In genomic region chr7:91778416-91778815, GRCh38 we compare ENCODE assay signal across 19 cellular contexts.
"Had no signal": no experiment of that assay in that cellular context is flagged by ENCODE, and none has a peak within 500 bp of the region (broad histone marks: within the 10 kb centered on the region; RNA-seq: fewer than 3 reads in every experiment).

No MANE protein-coding gene starts in this region.

- H3K9me3 Mint-ChIP-seq: dendritic cell treated with granulocyte-macrophage colony-stimulating factor and Interleukin-4, amounts not matched to agents 40 ng/mL and 50 ng/mL, for 4 days; stimulated activated naive B cell treated with anti-CD40 and anti-IgM and Interleukin-4, amounts not matched to agents 10 μg/mL and 1 μg/mL and 100 μg/mL, for 72 hours; stimulated activated naive CD8-positive, alpha-beta T cell treated with anti-CD3 and anti-CD28 coated beads, Interleukin-15, Interleukin-2, amounts not matched to agents 100 ng/mL and 50 ng/mL, for 24 hours had no signal

- H3K27me3 Mint-ChIP-seq: dendritic cell treated with granulocyte-macrophage colony-stimulating factor and Interleukin-4, amounts not matched to agents 40 ng/mL and 50 ng/mL, for 4 days had no signal

- H3K27ac Mint-ChIP-seq: dendritic cell treated with granulocyte-macrophage colony-stimulating factor and Interleukin-4, amounts not matched to agents 40 ng/mL and 50 ng/mL, for 4 days; naive thymus-derived CD8-positive, alpha-beta T cell; stimulated activated naive B cell treated with anti-CD40 and anti-IgM and Interleukin-4, amounts not matched to agents 10 μg/mL and 1 μg/mL and 100 μg/mL, for 72 hours; stimulated activated naive CD8-positive, alpha-beta T cell treated with anti-CD3 and anti-CD28 coated beads, Interleukin-15, Interleukin-2, amounts not matched to agents 100 ng/mL and 50 ng/mL, for 24 hours had no signal

- H3K4me3 Mint-ChIP-seq: dendritic cell treated with granulocyte-macrophage colony-stimulating factor and Interleukin-4, amounts not matched to agents 40 ng/mL and 50 ng/mL, for 4 days; naive thymus-derived CD8-positive, alpha-beta T cell; stimulated activated naive B cell treated with anti-CD40 and anti-IgM and Interleukin-4, amounts not matched to agents 10 μg/mL and 1 μg/mL and 100 μg/mL, for 72 hours; stimulated activated naive CD8-positive, alpha-beta T cell treated with anti-CD3 and anti-CD28 coated beads, Interleukin-15, Interleukin-2, amounts not matched to agents 100 ng/mL and 50 ng/mL, for 24 hours had no signal

- H3K9me3 ChIP-seq: colonic mucosa, gastrocnemius medialis, lower lobe of right lung, neutrophil, pancreas, right lobe of liver, thoracic aorta, tibial nerve, upper lobe of left lung had no signal

- H3K27ac ChIP-seq: colonic mucosa, gastrocnemius medialis, lower lobe of right lung, neutrophil, pancreas, right lobe of liver, thoracic aorta, tibial nerve, upper lobe of left lung had no signal

- H3K4me1 Mint-ChIP-seq: naive thymus-derived CD8-positive, alpha-beta T cell; stimulated activated naive B cell treated with anti-CD40 and anti-IgM and Interleukin-4, amounts not matched to agents 10 μg/mL and 1 μg/mL and 100 μg/mL, for 72 hours had no signal

- ATAC-seq: gastrocnemius medialis; left ventricle myocardium superior; lower lobe of right lung; naive thymus-derived CD8-positive, alpha-beta T cell; pancreas; right lobe of liver; stimulated activated naive B cell treated with anti-CD40 and anti-IgM and Interleukin-4, amounts not matched to agents 10 μg/mL and 1 μg/mL and 100 μg/mL, for 72 hours had no signal

- H3K4me3 ChIP-seq: colonic mucosa, gastrocnemius medialis, lower lobe of right lung, pancreas, right lobe of liver, thoracic aorta, tibial nerve, upper lobe of left lung had no signal

- H3K36me3 Mint-ChIP-seq: naive thymus-derived CD8-positive, alpha-beta T cell; stimulated activated naive B cell treated with anti-CD40 and anti-IgM and Interleukin-4, amounts not matched to agents 10 μg/mL and 1 μg/mL and 100 μg/mL, for 72 hours had no signal

- DNase-seq: colonic mucosa; effector memory CD4-positive, alpha-beta T cell; gastrocnemius medialis; head of caudate nucleus; left ventricle myocardium superior; lower lobe of right lung; naive thymus-derived CD8-positive, alpha-beta T cell; pancreas; right lobe of liver; small intestine; stimulated activated CD4-positive, alpha-beta T cell treated with anti-CD3 and anti-CD28 coated beads, Interleukin-15, amount 100 ng/mL, for 24 hours; stimulated activated CD4-positive, alpha-beta T cell treated with anti-CD3 and anti-CD28 coated beads, Interleukin-2, amount 100 ng/mL, for 48 hours; stimulated activated naive B cell treated with anti-CD40 and anti-IgM and Interleukin-4, amounts not matched to agents 10 μg/mL and 1 μg/mL and 100 μg/mL, for 72 hours; upper lobe of left lung had no signal

- H3K4me1 ChIP-seq: colonic mucosa, gastrocnemius medialis, lower lobe of right lung, pancreas, right lobe of liver, upper lobe of left lung had no signal

- H3K36me3 ChIP-seq: colonic mucosa, gastrocnemius medialis, lower lobe of right lung, neutrophil, pancreas, right lobe of liver, thoracic aorta, tibial nerve, upper lobe of left lung had no signal

- H3K27me3 ChIP-seq: colonic mucosa, gastrocnemius medialis, neutrophil, pancreas, right lobe of liver, tibial nerve, upper lobe of left lung had no signal
